In genomic region chr7:144784943-144785342, GRCh38 we compare ENCODE assay signal across 1 cellular context.
TF ChIP-seq lines count a peak whose summit lies in the region.

No MANE protein-coding gene starts in this region.

TF ChIP-seq in H1, 55 proteins besides CTCF, POLR2A, EP300 and RAD21:
- TF ChIP-seq MAX (IDR thresholded peaks at IDR 0.05) (no peak), E2F6 (IDR thresholded peaks at IDR 0.05) (no peak), JUN (IDR thresholded peaks at IDR 0.05; ENCODE audit: low read depth, low read length) (no peak), SUZ12 (IDR thresholded peaks at IDR 0.05; ENCODE audit: low read length) (no peak), ASH2L (IDR thresholded peaks at IDR 0.05; ENCODE audit: low read length) (no peak), ZNF274 (IDR thresholded peaks at IDR 0.05; ENCODE audit: borderline replicate concordance, extremely low read depth, low read length) (no peak), BRCA1 (IDR thresholded peaks at IDR 0.05; ENCODE audit: low read depth, low read length) (no peak), SP1 (IDR thresholded peaks at IDR 0.05; ENCODE audit: low read depth, low read length) (no peak), RBBP5 (IDR thresholded peaks at IDR 0.05; ENCODE audit: borderline replicate concordance, low read depth, low read length) (no peak), BACH1 (IDR thresholded peaks at IDR 0.05; ENCODE audit: low read length) (no peak)
